Comparison of ENCODE assay signal across 14 cellular contexts in the genomic region with DNA sequence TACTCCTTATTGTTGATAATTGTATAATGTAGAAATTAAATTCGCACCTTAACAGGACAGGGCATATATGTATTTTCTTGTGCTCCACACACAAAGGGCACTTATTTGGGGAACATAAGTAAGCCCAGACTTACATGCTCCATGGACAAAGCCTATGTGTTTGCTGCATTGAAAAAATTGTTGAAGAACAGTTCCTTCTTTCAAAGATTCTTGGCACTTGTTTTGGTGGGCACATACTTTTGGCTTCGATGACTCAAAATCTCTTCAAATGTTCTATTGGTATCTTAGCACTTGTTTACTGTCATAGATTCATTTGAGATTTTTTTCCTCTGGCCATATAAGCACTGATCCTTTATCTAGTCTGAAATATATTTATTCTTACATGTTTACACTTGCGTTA. TPM values are rescaled to one million over a fixed set of nuclear protein-coding genes. Genes with fewer than 3 reads are reported as not detected.
DNase-seq lines count a peak whose midpoint lies in the region; ATAC-seq and TF ChIP-seq lines count a peak whose summit lies in the region.
"Had no signal": no experiment of that assay in that cellular context is flagged by ENCODE, and none has a peak within 500 bp of the region (broad histone marks: within the 10 kb centered on the region; RNA-seq: fewer than 3 reads in every experiment).

No MANE protein-coding gene starts in this region.

- no peak overlapping the region for H3K27ac ChIP-seq in SK-N-SH (ENCODE audit: low read depth in 2 of 2, low read length in 1 of 2)
- H3K27ac ChIP-seq in layer of hippocampus (ENCODE audit: low read depth, low read length): peak overlapping the region; percentile 94

- no peaks in the 10 kb centered on the region for H3K36me3 Mint-ChIP-seq in type B pancreatic cell

- TF ChIP-seq CTCF in SK-N-SH (IDR thresholded peaks at IDR 0.05) (no peak), type B pancreatic cell (conservative IDR thresholded peaks at IDR 0.05) (no peak)

- ATAC-seq in SK-N-SH treated with all-trans-retinoic acid at 6 μM for 48 hours (no peak), GM21390 (IDR thresholded peaks at IDR 0.05; ENCODE audit: unreplicated experiment) (no peak), HG03139 (IDR thresholded peaks at IDR 0.05; ENCODE audit: unreplicated experiment) (no peak)

- H3K4me2 ChIP-seq in SK-N-SH: no peak overlapping the region

- peak overlapping the region; percentile 9 for H3K27ac Mint-ChIP-seq in type B pancreatic cell

- H3K4me3 ChIP-seq in SK-N-SH (ENCODE audit: low read depth in 2 of 2, low read length in 1 of 2): no peak overlapping the region

- POLR2A ChIA-PET in SK-N-SH (lab: Yijun Ruan, JAX): interaction anchor here (1.6 kb wide), 1 partner anchor 27 kb away, joined by 3 read pairs; no protein-coding TSS in a partner anchor

- peaks cover 0 to 12% of the 10 kb centered on the region in 2 experiments for H3K36me3 ChIP-seq in SK-N-SH (replicated peaks in 1 of 2; ENCODE audit: control insufficient read depth in 1 of 2, insufficient read depth in 2 of 2, low read length in 1 of 2)
- H3K36me3 ChIP-seq: left lung had no signal

- H3K9me3 Mint-ChIP-seq in type B pancreatic cell: no peaks in the 10 kb centered on the region

- no peaks in the 10 kb centered on the region for H3K9me2 ChIP-seq in SK-N-SH

- H4K20me1 ChIP-seq in SK-N-SH (ENCODE audit: insufficient read depth): no peaks in the 10 kb centered on the region; the same call in 1 of the 2 replicates

- no peak for TF ChIP-seq RAD21 in SK-N-SH (IDR thresholded peaks at IDR 0.05; ENCODE audit: low read length)

- no peak overlapping the region for H3K9ac ChIP-seq in SK-N-SH

- H3K27me3 Mint-ChIP-seq in type B pancreatic cell: no peaks in the 10 kb centered on the region

- H3K4me1 ChIP-seq in SK-N-SH (ENCODE audit: control insufficient read depth in 1 of 2, insufficient read depth in 2 of 2, low read depth in 1 of 2, low read length in 1 of 2): peaks cover 13 to 15% of the 10 kb centered on the region in 2 experiments

- H3K9me3 ChIP-seq in SK-N-SH: no peaks in the 10 kb centered on the region
- H3K9me3 ChIP-seq: left lung had no signal

- DNase-seq in SK-N-SH (no peak), RPMI7951 (ENCODE audit: low read depth) (peak; percentile 55), type B pancreatic cell (ENCODE audit: extremely low spot score, unreplicated experiment) (no peak)
- no peak for DNase-seq in stimulated activated CD4-positive, alpha-beta T cell treated with anti-CD3 and anti-CD28 coated beads, Interleukin-4, amount 100 ng/mL, for 1 hour
- DNase-seq: 8988T; activated naive CD4-positive, alpha-beta T cell treated with anti-CD3 and anti-CD28 coated beads, Interleukin-2, amount 50 U/mL, for 16 hours; central memory CD4-positive, alpha-beta T cell; left lung; NCI-H146; NCI-H526 treated with DMSO at 0.1 percent for 48 hours had no signal

- peak overlapping the region; percentile 12 for H3K4me3 Mint-ChIP-seq in type B pancreatic cell

- H3F3A ChIP-seq in SK-N-SH (replicated peaks; ENCODE audit: insufficient read depth): peaks cover 19% of the 10 kb centered on the region

- 92% methylated on average over 3 of the region's 3 CpGs for WGBS in SK-N-SH (ENCODE audit: low lambda C conversion rate)

- CTCF ChIA-PET in SK-N-SH (lab: Yijun Ruan, JAX): interaction anchor here (1.1 to 3.0 kb wide), 3 partner anchors 191 to 262 kb away, joined by 3 to 56 read pairs (median 18); no protein-coding TSS in a partner anchor

- no peak for TF ChIP-seq EP300 in SK-N-SH (IDR thresholded peaks at IDR 0.05; ENCODE audit: borderline replicate concordance in 1 of 2, low read depth in 1 of 2, low read length in 1 of 2)

- H3K27me3 ChIP-seq in SK-N-SH (ENCODE audit: insufficient read depth) (no peaks in the 10 kb centered on the region), layer of hippocampus (ENCODE audit: control insufficient read depth, insufficient read depth, low read length) (no peaks in the 10 kb centered on the region)
- H3K27me3 ChIP-seq: left lung had no signal

- H3K4me1 Mint-ChIP-seq in type B pancreatic cell (ENCODE audit: unreplicated experiment): peaks cover 24% of the 10 kb centered on the region

- peaks cover 36% of the 10 kb centered on the region for H3K79me2 ChIP-seq in SK-N-SH (ENCODE audit: insufficient read depth)

- no peak overlapping the region for H2AFZ ChIP-seq in SK-N-SH (ENCODE audit: low read depth)

TF ChIP-seq in SK-N-SH, 30 proteins besides CTCF, POLR2A, EP300 and RAD21:
- no peak for TF ChIP-seq TAF1 (IDR thresholded peaks at IDR 0.05; ENCODE audit: borderline replicate concordance, low read depth, low read length)
- TF ChIP-seq FOSL2 (IDR thresholded peaks at IDR 0.05; ENCODE audit: borderline replicate concordance, low read depth): peak; percentile 22; the same call in 1 of the 2 replicates

TF ChIP-seq in SK-N-SH treated with all-trans-retinoic acid at 6 μM for 48 hours, 23 proteins besides CTCF, POLR2A, EP300 and RAD21:
- TF ChIP-seq ARNTL (CRISPR knock-in tag; IDR thresholded peaks at IDR 0.05; ENCODE audit: borderline replicate concordance, low read depth): no peak
- TF ChIP-seq ZNF8 (CRISPR knock-in tag; IDR thresholded peaks at IDR 0.05): no peak
- no peak for TF ChIP-seq RARB (CRISPR knock-in tag; IDR thresholded peaks at IDR 0.05)
- TF ChIP-seq, protein P1, sequence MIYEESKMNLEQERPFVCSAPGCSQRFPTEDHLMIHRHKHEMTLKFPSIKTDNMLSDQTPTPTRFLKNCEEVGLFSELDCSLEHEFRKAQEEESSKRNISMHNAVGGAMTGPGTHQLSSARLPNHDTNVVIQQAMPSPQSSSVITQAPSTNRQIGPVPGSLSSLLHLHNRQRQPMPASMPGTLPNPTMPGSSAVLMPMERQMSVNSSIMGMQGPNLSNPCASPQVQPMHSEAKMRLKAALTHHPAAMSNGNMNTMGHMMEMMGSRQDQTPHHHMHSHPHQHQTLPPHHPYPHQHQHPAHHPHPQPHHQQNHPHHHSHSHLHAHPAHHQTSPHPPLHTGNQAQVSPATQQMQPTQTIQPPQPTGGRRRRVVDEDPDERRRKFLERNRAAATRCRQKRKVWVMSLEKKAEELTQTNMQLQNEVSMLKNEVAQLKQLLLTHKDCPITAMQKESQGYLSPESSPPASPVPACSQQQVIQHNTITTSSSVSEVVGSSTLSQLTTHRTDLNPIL (CRISPR knock-in tag; IDR thresholded peaks at IDR 0.05; ENCODE audit: low read depth): no peak

RNA-seq across cellular contexts. Expression of gene MAP4K5, which starts 1.4 kb away (rescaled TPM):
- polyA plus RNA-seq in SK-N-SH (2012; rRNA removed): 28.1 and 31.8 TPM in 2 replicates
- 31.8 and 34.0 TPM in 2 replicates for polyA plus RNA-seq in SK-N-SH (2012; cell fraction: cytosol; rRNA removed)
- 54.6 and 89.8 TPM in 2 replicates for polyA plus RNA-seq in SK-N-SH (2012; cell fraction: nucleus; rRNA removed)
- total RNA-seq in RPMI7951 (2014; rRNA removed; shearing (Covaris generic)): 30.5 and 51.4 TPM in 2 replicates
- total RNA-seq in type B pancreatic cell (ENCODE audit: low replicate concordance): 48.2 and 58.4 TPM in 2 replicates

RNA-seq across cellular contexts. Expression of gene ATL1, which starts 26.1 kb away (rescaled TPM):
- polyA plus RNA-seq in SK-N-SH (2012; rRNA removed): 7.3 and 9.0 TPM in 2 replicates
- polyA plus RNA-seq in SK-N-SH (2012; cell fraction: cytosol; rRNA removed): 8.7 and 11.1 TPM in 2 replicates
- polyA plus RNA-seq in SK-N-SH (2012; cell fraction: nucleus; rRNA removed): 2.9 and 5.2 TPM in 2 replicates
- total RNA-seq in RPMI7951 (2014; rRNA removed; shearing (Covaris generic)): 0.96 and 3.1 TPM in 2 replicates
- total RNA-seq in type B pancreatic cell (ENCODE audit: low replicate concordance): 5.7 and 7.3 TPM in 2 replicates
